ENCODE assay signal across 22 cellular contexts in the genomic region with DNA sequence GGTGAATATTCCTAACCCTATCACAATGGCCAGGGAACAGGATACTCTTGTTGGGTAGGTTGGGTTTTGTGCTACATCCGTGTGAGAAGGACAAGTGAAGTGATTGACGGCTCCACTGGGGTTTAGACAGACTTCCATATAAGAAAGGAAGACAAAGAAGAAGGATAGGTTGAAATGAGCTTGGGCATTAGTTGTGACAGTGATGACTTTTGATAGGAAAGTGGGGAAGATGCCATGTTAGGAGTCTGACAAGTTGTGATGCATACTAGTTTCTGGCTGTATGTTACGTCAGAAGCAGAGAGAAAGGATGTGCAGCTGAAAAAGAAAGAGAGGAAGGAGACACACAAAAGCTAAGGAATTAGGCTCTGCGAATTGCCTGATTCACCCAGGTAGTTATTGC.
"Had no signal": no experiment of that assay in that cellular context is flagged by ENCODE, and none has a peak within 500 bp of the region (broad histone marks: within the 10 kb centered on the region; RNA-seq: fewer than 3 reads in every experiment).

No MANE protein-coding gene starts in this region.

- H3K27me3 ChIP-seq: SJSA1 had no signal

- ATAC-seq: K562 had no signal

- H3K36me3 Mint-ChIP-seq: IgD-negative memory B cell had no signal

- H3K27me3 Mint-ChIP-seq: IgD-negative memory B cell had no signal

- H3K4me3 Mint-ChIP-seq: IgD-negative memory B cell had no signal

- H3K4me3 ChIP-seq: K562, SJSA1, SK-N-MC had no signal

- H3K9ac ChIP-seq: KMS-11 had no signal

- DNase-seq: Kasumi-1, MM.1S, NCI-H1092 treated with DMSO at 0.1 percent for 48 hours, NCI-H1436, NCI-H187, NCI-H2029 treated with DMSO at 0.1 percent for 48 hours, NCI-H2171, NCI-H226, NCI-H446, NCI-H510A, NCI-H524 treated with DMSO at 0.1 percent for 48 hours, NCI-H69, NCI-H774, Right ventricle myocardium superior, RPMI8226, SIG-M5 had no signal

- H3K4me1 Mint-ChIP-seq: IgD-negative memory B cell had no signal

- H3K4me2 ChIP-seq: KMS-11 had no signal

- FAIRE-seq: K562, RCC 7860 had no signal

- H3K27ac ChIP-seq: KMS-11, SJSA1, SK-N-MC had no signal

- H3K36me3 ChIP-seq: SJSA1 had no signal

- H3K4me1 ChIP-seq: SJSA1 had no signal

- H3K27ac Mint-ChIP-seq: IgD-negative memory B cell had no signal
